In the genomic region with DNA sequence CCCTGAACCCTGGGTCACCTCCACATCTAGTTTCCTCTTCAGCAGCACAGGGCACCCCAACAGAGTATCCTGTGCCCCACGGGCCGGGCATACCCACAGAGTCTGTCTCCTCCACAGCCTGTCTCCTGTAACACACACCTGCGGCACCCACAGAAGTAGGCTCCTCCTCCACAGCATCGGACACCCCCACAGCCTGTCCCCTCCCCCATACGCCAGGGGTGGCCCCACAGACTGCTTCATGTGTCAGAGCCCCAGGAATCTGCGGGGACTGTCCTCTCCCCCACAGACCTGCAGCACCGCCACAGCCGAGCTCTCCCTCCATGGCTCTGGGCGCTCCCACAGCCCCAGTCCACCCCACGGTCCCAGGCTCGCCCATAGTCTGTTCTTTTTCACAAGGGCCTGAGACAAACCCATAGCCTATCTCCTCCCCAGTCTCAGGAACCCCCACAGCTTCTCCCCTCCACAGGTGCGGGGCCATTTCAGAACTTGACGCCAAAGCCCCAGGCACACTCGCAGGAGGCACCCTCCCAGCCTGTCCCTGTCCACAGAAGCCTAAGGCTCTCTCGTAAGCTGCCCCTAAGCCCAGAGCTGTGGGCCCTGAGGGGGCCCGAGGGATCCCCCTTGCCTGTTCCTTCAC, we compare ENCODE assay signal across 9 cellular contexts. TPM values are rescaled to one million over a fixed set of nuclear protein-coding genes. Genes with fewer than 3 reads are reported as not detected.
DNase-seq lines count a peak whose midpoint lies in the region; ATAC-seq, FAIRE-seq and TF ChIP-seq lines count a peak whose summit lies in the region.
"Had no signal": no experiment of that assay in that cellular context is flagged by ENCODE, and none has a peak within 500 bp of the region (broad histone marks: within the 10 kb centered on the region; RNA-seq: fewer than 3 reads in every experiment).

No MANE protein-coding gene starts in this region.

- intact Hi-C loops in IMR-90 (cut with micrococcal nuclease) (no loop called here), kidney (cut with DNase I) (no loop called here)

- no peak overlapping the region for H2BK15ac ChIP-seq in IMR-90 (ENCODE audit: low read depth, low read length)

- H3K9me3 Mint-ChIP-seq in activated naive CD8-positive, alpha-beta T cell treated with anti-CD3 and anti-CD28 coated beads, Interleukin-2, amount 50 U/mL, for 24 hours: no peaks in the 10 kb centered on the region
- H3K9me3 Mint-ChIP-seq in stimulated activated naive CD8-positive, alpha-beta T cell treated with anti-CD3 and anti-CD28 coated beads, Interleukin-15, amount 100 ng/mL, for 72 hours: no peaks in the 10 kb centered on the region

- H3K4me1 ChIP-seq in IMR-90 (ENCODE audit: control insufficient read depth, insufficient read depth, low read length): peaks cover 9% of the 10 kb centered on the region
- H3K4me1 ChIP-seq in kidney (ENCODE audit: control insufficient read depth in 1 of 2, insufficient read depth in 1 of 2, low read depth in 1 of 2, low read length in 2 of 2): peaks cover 6 to 18% of the 10 kb centered on the region in 2 donors

- H4K5ac ChIP-seq in IMR-90 (ENCODE audit: low read depth, low read length): no peak overlapping the region

- H2BK20ac ChIP-seq in IMR-90 (ENCODE audit: low read depth, low read length): no peak overlapping the region

- H3K9me3 ChIP-seq in IMR-90 (ENCODE audit: control insufficient read depth, insufficient read depth, low read length) (no peaks in the 10 kb centered on the region), kidney (ENCODE audit: control insufficient read depth in 1 of 2, low read length in 2 of 2) (no peaks in the 10 kb centered on the region)

- H3K9me1 ChIP-seq in IMR-90 (ENCODE audit: insufficient read depth, low read length): 0 out of 2 replicates have a peak, but pooled peaks cover 5% of the 10 kb centered on the region

- H3K23ac ChIP-seq in IMR-90 (ENCODE audit: low read depth, low read length): peak overlapping the region; percentile 89; the same call in 1 of the 2 replicates

- no peak overlapping the region for H2BK5ac ChIP-seq in IMR-90 (ENCODE audit: low read depth, low read length, poor library complexity, severe bottlenecking)

- ATAC-seq in IMR-90 (ENCODE audit: low read depth): no peak; the same call in 1 of the 2 replicates
- no peak for ATAC-seq in activated naive CD8-positive, alpha-beta T cell treated with anti-CD3 and anti-CD28 coated beads, Interleukin-2, amount 50 U/mL, for 24 hours
- ATAC-seq in stimulated activated naive CD8-positive, alpha-beta T cell treated with anti-CD3 and anti-CD28 coated beads, Interleukin-15, amount 100 ng/mL, for 72 hours: no peak
- no peak for ATAC-seq in HG02981 (IDR thresholded peaks at IDR 0.05; ENCODE audit: unreplicated experiment)

- peak overlapping the region; percentile 100 for H2AFZ ChIP-seq in IMR-90 (replicated peaks; ENCODE audit: low read length, poor library complexity)

- no peak overlapping the region for H4K91ac ChIP-seq in IMR-90 (ENCODE audit: insufficient read depth, low read depth, low read length)

- H3K36me3 Mint-ChIP-seq in activated naive CD8-positive, alpha-beta T cell treated with anti-CD3 and anti-CD28 coated beads, Interleukin-2, amount 50 U/mL, for 24 hours (ENCODE audit: low read depth): peaks cover 30% of the 10 kb centered on the region

- in situ Hi-C loops in IMR-90 (cut with MboI; ENCODE audit: low sequenced_read_pairs): no loop called here

- H3K14ac ChIP-seq in IMR-90 (replicated peaks; ENCODE audit: low read depth, low read length): peak overlapping the region; percentile 66; the same call in 1 of the 2 replicates

- H3K56ac ChIP-seq in IMR-90 (ENCODE audit: extremely low read depth, insufficient read depth, low read length): no peak overlapping the region

- CTCF ChIA-PET in IMR-90 (lab: Yijun Ruan, JAX): no interaction called here

- peaks cover 49% of the 10 kb centered on the region for H3K4me1 Mint-ChIP-seq in activated naive CD8-positive, alpha-beta T cell treated with anti-CD3 and anti-CD28 coated beads, Interleukin-2, amount 50 U/mL, for 24 hours
- peaks cover 61% of the 10 kb centered on the region for H3K4me1 Mint-ChIP-seq in stimulated activated naive CD8-positive, alpha-beta T cell treated with anti-CD3 and anti-CD28 coated beads, Interleukin-15, amount 100 ng/mL, for 72 hours

- H2BK120ac ChIP-seq in IMR-90 (ENCODE audit: low read depth, low read length): peak overlapping the region; percentile 6; the same call in 1 of the 2 replicates

- H4K8ac ChIP-seq in IMR-90 (ENCODE audit: low read depth in 2 of 2, low read length in 2 of 2): no peak overlapping the region

- no peak overlapping the region for H3K27ac Mint-ChIP-seq in activated naive CD8-positive, alpha-beta T cell treated with anti-CD3 and anti-CD28 coated beads, Interleukin-2, amount 50 U/mL, for 24 hours
- peak overlapping the region; percentile 97 to 99 for H3K27ac Mint-ChIP-seq in stimulated activated naive CD8-positive, alpha-beta T cell treated with anti-CD3 and anti-CD28 coated beads, Interleukin-15, amount 100 ng/mL, for 72 hours

- H3K36me3 ChIP-seq in IMR-90 (ENCODE audit: control insufficient read depth, insufficient read depth, low read length) (peaks cover 4% of the 10 kb centered on the region), kidney (ENCODE audit: control insufficient read depth in 1 of 2, insufficient read depth in 2 of 2, low read length in 2 of 2) (peaks cover 6 to 14% of the 10 kb centered on the region in 2 donors)

- TF ChIP-seq POLR2A in IMR-90 (IDR thresholded peaks at IDR 0.05; ENCODE audit: low read depth, low read length): no peak

- H3K4me2 ChIP-seq in IMR-90 (ENCODE audit: low read depth, low read length): peak overlapping the region; percentile 81

- no peak overlapping the region for H3K18ac ChIP-seq in IMR-90 (ENCODE audit: low read depth, low read length)

- DNase-seq in IMR-90 (no peak), kidney (no peak), AML-193 (lab: John Stamatoyannopoulos, UW) (no peak), NCI-H2171 (lab: John Stamatoyannopoulos, UW) (no peak), mesenteric fat pad (ENCODE audit: low spot score) (no peak)
- DNase-seq in activated naive CD8-positive, alpha-beta T cell treated with anti-CD3 and anti-CD28 coated beads, Interleukin-2, amount 50 U/mL, for 24 hours: no peak
- DNase-seq in stimulated activated naive CD8-positive, alpha-beta T cell treated with anti-CD3 and anti-CD28 coated beads, Interleukin-15, amount 100 ng/mL, for 72 hours: no peak

- no TSS peak for BruUV-seq in IMR-90 (replicated peaks; lab: Mats Ljungman, UMichigan)

- POLR2A ChIA-PET in IMR-90 (lab: Charles Lee; ENCODE audit: unreplicated experiment): no interaction called here

- TF ChIP-seq CTCF in IMR-90 (conservative IDR thresholded peaks at IDR 0.05; ENCODE audit: low read depth, low read length): no peak
- TF ChIP-seq CTCF in kidney (IDR thresholded peaks at IDR 0.05; ENCODE audit: borderline replicate concordance, extremely low read depth, insufficient read depth): no peak

- no peaks in the 10 kb centered on the region; the same call in 1 of the 2 replicates for H4K20me1 ChIP-seq in IMR-90 (ENCODE audit: insufficient read depth, low read length)

- peak overlapping the region; percentile 15; the same call in 1 of the 2 replicates for H3K27ac ChIP-seq in IMR-90 (ENCODE audit: insufficient read depth, low read length)
- no peak overlapping the region for H3K27ac ChIP-seq in kidney (ENCODE audit: low read depth in 2 of 2, low read length in 2 of 2)

- peak overlapping the region; percentile 94 for H2AK9ac ChIP-seq in IMR-90 (replicated peaks; ENCODE audit: low read depth, low read length, poor library complexity)

- H3K27me3 Mint-ChIP-seq in activated naive CD8-positive, alpha-beta T cell treated with anti-CD3 and anti-CD28 coated beads, Interleukin-2, amount 50 U/mL, for 24 hours: no peaks in the 10 kb centered on the region
- H3K27me3 Mint-ChIP-seq in stimulated activated naive CD8-positive, alpha-beta T cell treated with anti-CD3 and anti-CD28 coated beads, Interleukin-15, amount 100 ng/mL, for 72 hours: no peaks in the 10 kb centered on the region

- H3K4me3 ChIP-seq in IMR-90 (ENCODE audit: insufficient read depth, low read depth, low read length) (peak overlapping the region; percentile 81), kidney (ENCODE audit: low read length in 2 of 2) (peak overlapping the region; percentile 74 to 98)

- peak overlapping the region; percentile 59 for H2AK5ac ChIP-seq in IMR-90 (ENCODE audit: low read depth, low read length)

- dilution Hi-C loops in IMR-90 (cut with HindIII; ENCODE audit: low sequenced_read_pairs, unreplicated experiment): no loop called here

- H3K9ac ChIP-seq in IMR-90 (ENCODE audit: low read depth, low read length) (peak overlapping the region; percentile 94), kidney (ENCODE audit: low read length in 2 of 2) (peak overlapping the region in 1 of 2 donors; percentile 55)

- no peak for TF ChIP-seq RAD21 in IMR-90 (IDR thresholded peaks at IDR 0.05; ENCODE audit: low read length)

- H3K4me3 Mint-ChIP-seq in activated naive CD8-positive, alpha-beta T cell treated with anti-CD3 and anti-CD28 coated beads, Interleukin-2, amount 50 U/mL, for 24 hours: peak overlapping the region; percentile 96
- peak overlapping the region; percentile 89 to 97 for H3K4me3 Mint-ChIP-seq in stimulated activated naive CD8-positive, alpha-beta T cell treated with anti-CD3 and anti-CD28 coated beads, Interleukin-15, amount 100 ng/mL, for 72 hours

- FAIRE-seq in kidney (lab: Jason Lieb, UNC): no peak
- FAIRE-seq: colon had no signal

- peak overlapping the region; percentile 73 for H3K4ac ChIP-seq in IMR-90 (ENCODE audit: low read depth, low read length)

- H3K27me3 ChIP-seq in IMR-90 (ENCODE audit: control insufficient read depth, insufficient read depth, low read length): no peaks in the 10 kb centered on the region

- peaks cover 9 to 75% of the 10 kb centered on the region in 2 experiments for H3K79me1 ChIP-seq in IMR-90 (ENCODE audit: low read depth in 1 of 2, low read length in 2 of 2)

- 58% methylated on average over 7 of the region's 16 CpGs; no CpG with 5 or more reads in 1 of the 2 experiments for whole genome bisulfite sequencing in IMR-90 (ENCODE audit: extremely low coverage in 2 of 2, insufficient read length in 1 of 2), 2 experiments

RNA-seq across cellular contexts. Expression of a gene that starts 1.4 kb away (rescaled TPM):
- total RNA-seq in IMR-90 (2012; rRNA removed) (17.6 and 18.3 TPM in 2 replicates), kidney (21.8 TPM), mesenteric fat pad (9.7 TPM)
- polyA plus RNA-seq in IMR-90 (2012; rRNA removed) (6.8 and 10.2 TPM in 2 replicates), kidney (ENCODE audit: insufficient read depth, low read depth, low replicate concordance) (4.2 TPM)
- polyA plus RNA-seq in IMR-90 (2012; cell fraction: cytosol; rRNA removed): 1.7 and 3.5 TPM in 2 replicates
- polyA plus RNA-seq in IMR-90 (2012; cell fraction: nucleus; rRNA removed; ENCODE audit: low replicate concordance): 6.1 and 34.4 TPM in 2 replicates

RNA-seq across cellular contexts. Expression of a gene that starts 1.7 kb away (rescaled TPM):
- 45.0 and 174 TPM in 2 replicates for total RNA-seq in IMR-90 (2012; rRNA removed)
- 494 and 518 TPM in 2 replicates for polyA plus RNA-seq in IMR-90 (2012; rRNA removed)
- polyA plus RNA-seq in IMR-90 (2012; cell fraction: cytosol; rRNA removed): 496 and 532 TPM in 2 replicates
- polyA plus RNA-seq in IMR-90 (2012; cell fraction: nucleus; rRNA removed; ENCODE audit: low replicate concordance): 127 and 204 TPM in 2 replicates
- total RNA-seq in kidney: 56.7 TPM
- 394 TPM for polyA plus RNA-seq in kidney (ENCODE audit: insufficient read depth, low read depth, low replicate concordance)
- total RNA-seq in mesenteric fat pad: 71.2 TPM

RNA-seq across cellular contexts. Expression of a gene that starts 12.3 kb away (rescaled TPM):
- total RNA-seq in IMR-90 (2012; rRNA removed) (5.6 and 8.1 TPM in 2 replicates), kidney (15.9 TPM), mesenteric fat pad (13.0 TPM)
- polyA plus RNA-seq in IMR-90 (2012; rRNA removed) (11.6 and 13.9 TPM in 2 replicates), kidney (ENCODE audit: insufficient read depth, low read depth, low replicate concordance) (21.0 TPM)
- polyA plus RNA-seq in IMR-90 (2012; cell fraction: cytosol; rRNA removed): 2.4 and 9.5 TPM in 2 replicates
- 0.83 and 9.7 TPM in 2 replicates for polyA plus RNA-seq in IMR-90 (2012; cell fraction: nucleus; rRNA removed; ENCODE audit: low replicate concordance)

RNA-seq across cellular contexts. Expression of a gene that starts 12.4 kb away (rescaled TPM):
- 0.18 and 0.28 TPM in 2 replicates for total RNA-seq in IMR-90 (2012; rRNA removed)
- polyA plus RNA-seq in IMR-90 (2012; rRNA removed): 1.8 and 2.9 TPM in 2 replicates
- polyA plus RNA-seq in IMR-90 (2012; cell fraction: cytosol; rRNA removed): 1.8 and 2.8 TPM in 2 replicates
- polyA plus RNA-seq in IMR-90 (2012; cell fraction: nucleus; rRNA removed; ENCODE audit: low replicate concordance): 1.4 and 1.8 TPM in 2 replicates
- total RNA-seq in kidney: 3.4 TPM
- polyA plus RNA-seq in kidney (ENCODE audit: insufficient read depth, low read depth, low replicate concordance): 3.7 TPM
- 0.58 TPM for total RNA-seq in mesenteric fat pad
